ENCODE assay signal across 1 cellular context in genomic region chr3:176799675-176800074, GRCh38.
TF ChIP-seq lines count a peak whose summit lies in the region.

No MANE protein-coding gene starts in this region.

TF ChIP-seq in GM23338, 12 proteins besides CTCF, POLR2A, EP300 and RAD21 (continued from another document):
- TF ChIP-seq REST (IDR thresholded peaks at IDR 0.05; ENCODE audit: unreplicated experiment) = no peak
- TF ChIP-seq ZNF114 (CRISPR knock-in tag; IDR thresholded peaks at IDR 0.05) = no peak
- TF ChIP-seq ETS1 (IDR thresholded peaks at IDR 0.05) = no peak
- no peak for TF ChIP-seq NANOG (IDR thresholded peaks at IDR 0.05; ENCODE audit: borderline replicate concordance)
- no peak for TF ChIP-seq JUNB (IDR thresholded peaks at IDR 0.05; ENCODE audit: unreplicated experiment)
- TF ChIP-seq EZH2phosphoT487 (IDR thresholded peaks at IDR 0.05; ENCODE audit: unreplicated experiment) = no peak
- TF ChIP-seq POLR2AphosphoS5 (IDR thresholded peaks at IDR 0.05; ENCODE audit: low read depth) = no peak
- TF ChIP-seq ZNF331 (CRISPR knock-in tag; IDR thresholded peaks at IDR 0.05; ENCODE audit: low read depth) = no peak
- TF ChIP-seq STAT1 (IDR thresholded peaks at IDR 0.05; ENCODE audit: unreplicated experiment) = no peak
